8 cellular contexts compared by ENCODE assay signal in genomic region chr6:165889636-165890403, GRCh38.
DNase-seq lines count a peak whose midpoint lies in the region; ATAC-seq and TF ChIP-seq lines count a peak whose summit lies in the region.

No MANE protein-coding gene starts in this region.

- peak; percentile 54 for DNase-seq in MCF 10A (ENCODE audit: unreplicated experiment)
- no peak for DNase-seq in mammary epithelial cell
- DNase-seq in RWPE1 (ENCODE audit: low spot score), result peak; percentile 31
- no peak for DNase-seq in right atrium auricular region (ENCODE audit: low spot score)
- no peak for DNase-seq in type B pancreatic cell (ENCODE audit: extremely low spot score, unreplicated experiment)
- no peak for DNase-seq in cortex of kidney (lab: John Stamatoyannopoulos, UW)
- no peak for DNase-seq in CD4-positive, alpha-beta memory T cell

- intact Hi-C loops in MCF 10A (cut with micrococcal nuclease) (loop anchor here (1.0 to 10.0 kb wide), 2 partner anchors 216 to 385 kb away; no protein-coding TSS in a partner anchor), mammary epithelial cell (cut with micrococcal nuclease) (no loop called here)
- intact Hi-C loops in CD4-positive, alpha-beta memory T cell (cut with micrococcal nuclease), result no loop called here

- H3K27ac ChIP-seq in mammary epithelial cell (ENCODE audit: insufficient read depth, low read depth, low read length) (no peak overlapping the region), RWPE1 (no peak overlapping the region), right atrium auricular region (no peak overlapping the region)
- no peak overlapping the region for H3K27ac ChIP-seq in CD4-positive, alpha-beta memory T cell (ENCODE audit: low read depth, low read length)

- H3K4me3 Mint-ChIP-seq in MCF 10A (ENCODE audit: unreplicated experiment), result no peak overlapping the region
- no peak overlapping the region for H3K4me3 Mint-ChIP-seq in type B pancreatic cell
- H3K4me3 Mint-ChIP-seq in CD4-positive, alpha-beta memory T cell, result no peak overlapping the region

- H3K27me3 ChIP-seq in mammary epithelial cell (ENCODE audit: insufficient read depth, low read length) (no peaks in the 10 kb centered on the region), right atrium auricular region (no peaks in the 10 kb centered on the region)
- H3K27me3 ChIP-seq in CD4-positive, alpha-beta memory T cell (ENCODE audit: insufficient read depth, low read length), result no peaks in the 10 kb centered on the region

- POLR2A ChIA-PET in MCF 10A (lab: Yijun Ruan, JAX) (no interaction called here), RWPE1 (lab: Yijun Ruan, JAX; ENCODE audit: low non-redundant PET) (no interaction called here)
- POLR2A ChIA-PET in CD4-positive, alpha-beta memory T cell (lab: Charles Lee; ENCODE audit: partially characterized antibody), result no interaction called here

- peaks cover 5% of the 10 kb centered on the region for H3K9me3 ChIP-seq in mammary epithelial cell (replicated peaks; ENCODE audit: insufficient read depth, low read length)
- no peaks in the 10 kb centered on the region for H3K9me3 ChIP-seq in right atrium auricular region
- no peaks in the 10 kb centered on the region for H3K9me3 ChIP-seq in CD4-positive, alpha-beta memory T cell (ENCODE audit: control insufficient read depth in 1 of 2, low read length in 2 of 2)

- BruUV-seq in MCF 10A (replicated peaks; lab: Mats Ljungman, UMichigan) (no TSS peak), mammary epithelial cell (replicated peaks; lab: Mats Ljungman, UMichigan) (no TSS peak)

- TF ChIP-seq CTCF in MCF 10A (IDR thresholded peaks at IDR 0.05; ENCODE audit: unreplicated experiment) (peak; percentile 56), mammary epithelial cell (conservative IDR thresholded peaks at IDR 0.05 in 1 of 2, IDR thresholded peaks at IDR 0.05 in 1 of 2; ENCODE audit: extremely low read depth in 1 of 2, insufficient read depth in 1 of 2, low read depth in 1 of 2, low read length in 2 of 2) (no peak), RWPE1 (conservative IDR thresholded peaks at IDR 0.05; ENCODE audit: low read depth) (peak; percentile 33; the same call in 1 of the 2 replicates), right atrium auricular region (IDR thresholded peaks at IDR 0.05) (peak; percentile 24 to 66), type B pancreatic cell (conservative IDR thresholded peaks at IDR 0.05) (peak; percentile 79)

- in situ Hi-C loops in mammary epithelial cell (cut with MboI; ENCODE audit: low sequenced_read_pairs in 2 of 2), result no loop called here

- dilution Hi-C loops in mammary epithelial cell (cut with HindIII; ENCODE audit: low sequenced_read_pairs), result no loop called here

- H3K36me3 ChIP-seq in mammary epithelial cell (ENCODE audit: insufficient read depth, low read length) (no peaks in the 10 kb centered on the region), right atrium auricular region (no peaks in the 10 kb centered on the region)
- no peaks in the 10 kb centered on the region for H3K36me3 ChIP-seq in CD4-positive, alpha-beta memory T cell (ENCODE audit: insufficient read depth, low read length)

- no peak overlapping the region for H2AFZ ChIP-seq in mammary epithelial cell (ENCODE audit: low read depth, low read length)

- H3K36me3 Mint-ChIP-seq in MCF 10A (ENCODE audit: insufficient read depth, unreplicated experiment) (no peaks in the 10 kb centered on the region), type B pancreatic cell (no peaks in the 10 kb centered on the region)
- H3K36me3 Mint-ChIP-seq in CD4-positive, alpha-beta memory T cell, result no peaks in the 10 kb centered on the region

- H3K4me3 ChIP-seq in mammary epithelial cell (replicated peaks in 1 of 3; ENCODE audit: insufficient read depth in 1 of 3, low read depth in 2 of 3, low read length in 3 of 3), result no peak overlapping the region
- no peak overlapping the region for H3K4me3 ChIP-seq in right atrium auricular region
- H3K4me3 ChIP-seq in CD4-positive, alpha-beta memory T cell (ENCODE audit: low read length in 2 of 2), result no peak overlapping the region

- CTCF ChIA-PET in MCF 10A (lab: Yijun Ruan, JAX) (interaction anchor here (0.6 to 4.0 kb wide), 10 partner anchors 52 to 307 kb away, joined by 3 to 21 read pairs (median 4); no protein-coding TSS in a partner anchor), mammary epithelial cell (lab: Charles Lee; ENCODE audit: low non-redundant PET) (no interaction called here), RWPE1 (lab: Yijun Ruan, JAX) (interaction anchor here (0.6 to 1.2 kb wide), 2 partner anchors 41 to 208 kb away, joined by 3 to 6 read pairs; no protein-coding TSS in a partner anchor)
- CTCF ChIA-PET in CD4-positive, alpha-beta memory T cell (lab: Charles Lee; ENCODE audit: partially characterized antibody), result interaction anchor here (1.0 kb wide), 1 partner anchor 8 kb away, joined by 4 read pairs; no protein-coding TSS in a partner anchor

- no peaks in the 10 kb centered on the region for H4K20me1 ChIP-seq in mammary epithelial cell (ENCODE audit: insufficient read depth, low read length)

- H3K4me2 ChIP-seq in mammary epithelial cell (ENCODE audit: insufficient read depth, low read depth, low read length), result no peak overlapping the region

- no peaks in the 10 kb centered on the region for H3K79me2 ChIP-seq in mammary epithelial cell (ENCODE audit: insufficient read depth, low read length)

- H3K27ac Mint-ChIP-seq in MCF 10A (ENCODE audit: low read depth, unreplicated experiment), result no peak overlapping the region
- no peak overlapping the region for H3K27ac Mint-ChIP-seq in type B pancreatic cell
- H3K27ac Mint-ChIP-seq in CD4-positive, alpha-beta memory T cell, result no peak overlapping the region

- no peaks in the 10 kb centered on the region for H3K27me3 Mint-ChIP-seq in MCF 10A (ENCODE audit: insufficient read depth, unreplicated experiment)
- peaks cover 40% of the 10 kb centered on the region for H3K27me3 Mint-ChIP-seq in type B pancreatic cell
- H3K27me3 Mint-ChIP-seq in CD4-positive, alpha-beta memory T cell, result peaks cover 4 to 10% of the 10 kb centered on the region in 2 donors

- H3K4me1 ChIP-seq in mammary epithelial cell (ENCODE audit: insufficient read depth, low read length) (no peaks in the 10 kb centered on the region), right atrium auricular region (no peaks in the 10 kb centered on the region)
- H3K4me1 ChIP-seq in CD4-positive, alpha-beta memory T cell (ENCODE audit: insufficient read depth, low read length), result no peaks in the 10 kb centered on the region

- no peak overlapping the region for H3K9ac ChIP-seq in mammary epithelial cell (ENCODE audit: insufficient read depth, low read length)

- ATAC-seq in GM18867 (IDR thresholded peaks at IDR 0.05; ENCODE audit: unreplicated experiment), result no peak

- H3K9me3 Mint-ChIP-seq in MCF 10A (ENCODE audit: unreplicated experiment) (no peaks in the 10 kb centered on the region), type B pancreatic cell (peaks cover 5% of the 10 kb centered on the region)
- peaks cover 0 to 7% (median 2%) of the 10 kb centered on the region in 8 donors for H3K9me3 Mint-ChIP-seq in CD4-positive, alpha-beta memory T cell

- no peaks in the 10 kb centered on the region for H3K4me1 Mint-ChIP-seq in MCF 10A (ENCODE audit: insufficient read depth, unreplicated experiment)
- peaks cover 8% of the 10 kb centered on the region for H3K4me1 Mint-ChIP-seq in type B pancreatic cell (ENCODE audit: unreplicated experiment)
- H3K4me1 Mint-ChIP-seq in CD4-positive, alpha-beta memory T cell, result peaks cover 0 to 3% (median under 1%) of the 10 kb centered on the region in 4 donors

- 22% methylated on average over 6 of the region's 7 CpGs for WGBS in mammary epithelial cell (ENCODE audit: low coverage, missing lambda C conversion rate)

Comparison
In these comparisons a context has a peak if more than half of its experiments do, and no peak if none do; other contexts are left out.
1. DNase-seq: peak in MCF 10A (single experiment) and RWPE1 (single experiment); none in mammary epithelial cell (single experiment), right atrium auricular region (single experiment), type B pancreatic cell (single experiment), cortex of kidney (single experiment) and CD4-positive, alpha-beta memory T cell (0 of 5).
2. CTCF ChIP-seq: peak in MCF 10A (single experiment), RWPE1 (single experiment), right atrium auricular region (2 of 2) and type B pancreatic cell (single experiment); none in mammary epithelial cell (0 of 2).